Comparison of ENCODE assay signal across 9 cellular contexts in the genomic region with DNA sequence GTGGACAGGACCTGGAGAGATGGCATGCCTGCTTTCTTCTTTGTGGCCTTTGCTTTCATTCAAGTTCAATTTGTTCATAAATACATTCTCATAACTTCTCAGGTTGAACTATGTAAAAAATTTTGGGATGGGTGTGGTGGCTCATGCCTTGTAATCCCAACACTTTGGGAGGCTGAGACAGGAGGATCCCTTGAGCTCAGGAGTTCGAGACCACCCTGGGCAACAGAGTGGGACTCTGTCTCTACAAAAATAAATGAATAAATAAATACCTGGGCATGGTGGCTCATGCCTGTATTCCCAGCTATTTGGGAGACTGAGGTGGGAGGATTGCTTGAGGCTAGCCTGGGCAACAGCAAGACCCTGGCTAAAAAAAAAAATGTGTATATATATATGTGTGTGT. TPM values are rescaled to one million over a fixed set of nuclear protein-coding genes. Genes with fewer than 3 reads are reported as not detected.
A peak's percentile ranks its signal among the peaks of the same experiment; 100 is the strongest.
DNase-seq lines count a peak whose midpoint lies in the region; ATAC-seq and TF ChIP-seq lines count a peak whose summit lies in the region.
"Had no signal": no experiment of that assay in that cellular context is flagged by ENCODE, and none has a peak within 500 bp of the region (broad histone marks: within the 10 kb centered on the region; RNA-seq: fewer than 3 reads in every experiment).

No MANE protein-coding gene starts in this region.

- H3K4me3 ChIP-seq in HCT116 (replicated peaks in 1 of 2; ENCODE audit: low read depth in 1 of 2, low read length in 2 of 2) (peak overlapping the region; percentile 93 to 99), iPS-11a (ENCODE audit: low read depth, low read length) (peak overlapping the region; percentile 73), skin epidermis (peak overlapping the region in 3 of 7 experiments; percentile 82 to 92 (median 90)), colonic mucosa (no peak overlapping the region)

- TF ChIP-seq POLR2A in HCT116 (IDR thresholded peaks at IDR 0.05; ENCODE audit: borderline replicate concordance, extremely low read depth, insufficient read depth, insufficient read length), result no peak

- peaks cover 60% of the 10 kb centered on the region for H3K79me2 ChIP-seq in HCT116 (ENCODE audit: insufficient read depth, low read length)

- H3K9me3 ChIP-seq in HCT116 (ENCODE audit: control insufficient read depth in 1 of 2, insufficient read depth in 1 of 2, low read depth in 1 of 2, low read length in 2 of 2) (no peaks in the 10 kb centered on the region), colonic mucosa (no peaks in the 10 kb centered on the region)
- H3K9me3 ChIP-seq: lower lobe of right lung had no signal

- peaks cover 4% of the 10 kb centered on the region for H4K20me1 ChIP-seq in HCT116 (ENCODE audit: insufficient read depth)

- H3K4me1 ChIP-seq in HCT116 (ENCODE audit: control insufficient read depth in 1 of 2, insufficient read depth in 2 of 2, low read length in 2 of 2) (peaks cover 11 to 30% of the 10 kb centered on the region in 2 experiments), colonic mucosa (no peaks in the 10 kb centered on the region)

- H3K27me3 ChIP-seq in HCT116 (ENCODE audit: insufficient read depth, low read length) (no peaks in the 10 kb centered on the region), colonic mucosa (no peaks in the 10 kb centered on the region)

- no peak overlapping the region for H3K27ac Mint-ChIP-seq in activated CD8-positive, alpha-beta T cell treated with anti-CD3 and anti-CD28 coated beads, Interleukin-2, amount 10 ng/mL, durations not matched to agents 7 days and 5 days

- peaks cover 41% of the 10 kb centered on the region for H3K4me1 Mint-ChIP-seq in activated CD8-positive, alpha-beta T cell treated with anti-CD3 and anti-CD28 coated beads, Interleukin-2, amount 10 ng/mL, durations not matched to agents 7 days and 5 days (ENCODE audit: low read depth)

- RAD21 ChIA-PET in HCT116 (lab: Charles Lee; ENCODE audit: low non-redundant PET in 1 of 2, low total read pairs in 2 of 2, uncharacterized antibody in 2 of 2, unreplicated experiment in 2 of 2), result no interaction called here

- peak overlapping the region; percentile 74; the same call in 1 of the 2 replicates for H3K27ac ChIP-seq in HCT116 (ENCODE audit: low read depth, low read length)
- peak overlapping the region in 13 of 21 experiments; percentile 78 to 99 (median 98) for H3K27ac ChIP-seq in skin epidermis
- H3K27ac ChIP-seq in colonic mucosa, result no peak overlapping the region

- CTCF ChIA-PET in HCT116 (lab: Charles Lee), result no interaction called here
- CTCF ChIA-PET in activated CD8-positive, alpha-beta T cell treated with anti-CD3 and anti-CD28 coated beads, Interleukin-2, amount 10 ng/mL, durations not matched to agents 7 days and 5 days (lab: Charles Lee), result interaction anchor here (0.8 to 2.6 kb wide), 3 partner anchors 125 to 262 kb away, joined by 3 to 8 read pairs (median 5); partner anchors contain the start of gene CENPS

- POLR2A ChIA-PET in HCT116 (lab: Charles Lee), result interaction anchor here (0.6 kb wide), 1 partner anchor 1335 kb away, joined by 3 read pairs; no protein-coding TSS in a partner anchor
- POLR2A ChIA-PET in activated CD8-positive, alpha-beta T cell treated with anti-CD3 and anti-CD28 coated beads, Interleukin-2, amount 10 ng/mL, durations not matched to agents 7 days and 5 days (lab: Charles Lee), result no interaction called here

- H2AFZ ChIP-seq in HCT116 (ENCODE audit: low read depth, low read length, poor library complexity, severe bottlenecking), result no peak overlapping the region

- H3K4me2 ChIP-seq in HCT116 (ENCODE audit: low read length), result peak overlapping the region; percentile 96

- peak overlapping the region; percentile 69 for H3K4me3 Mint-ChIP-seq in activated CD8-positive, alpha-beta T cell treated with anti-CD3 and anti-CD28 coated beads, Interleukin-2, amount 10 ng/mL, durations not matched to agents 7 days and 5 days

- no peaks in the 10 kb centered on the region for H3K36me3 ChIP-seq in HCT116 (ENCODE audit: control insufficient read depth in 1 of 2, insufficient read depth in 2 of 2, low read length in 2 of 2)
- no peaks in the 10 kb centered on the region for H3K36me3 ChIP-seq in colonic mucosa
- H3K36me3 ChIP-seq: lower lobe of right lung had no signal

- TF ChIP-seq RAD21 in HCT116 (IDR thresholded peaks at IDR 0.05; ENCODE audit: low read depth), result no peak

- H3K36me3 Mint-ChIP-seq in activated CD8-positive, alpha-beta T cell treated with anti-CD3 and anti-CD28 coated beads, Interleukin-2, amount 10 ng/mL, durations not matched to agents 7 days and 5 days (ENCODE audit: low read depth), result no peaks in the 10 kb centered on the region

- intact Hi-C loops in HCT116 (cut with micrococcal nuclease) (loop anchor here (10.0 kb wide), 1 partner anchor 122 kb away; no protein-coding TSS in a partner anchor), colonic mucosa (cut with DNase I) (loop anchor here (5.0 kb wide), 1 partner anchor 125 kb away; no protein-coding TSS in a partner anchor)

- H3K27me3 Mint-ChIP-seq in activated CD8-positive, alpha-beta T cell treated with anti-CD3 and anti-CD28 coated beads, Interleukin-2, amount 10 ng/mL, durations not matched to agents 7 days and 5 days (ENCODE audit: low read depth), result peaks cover 17% of the 10 kb centered on the region

- H3K9me3 Mint-ChIP-seq in activated CD8-positive, alpha-beta T cell treated with anti-CD3 and anti-CD28 coated beads, Interleukin-2, amount 10 ng/mL, durations not matched to agents 7 days and 5 days (ENCODE audit: insufficient read depth), result no peaks in the 10 kb centered on the region

- TF ChIP-seq CTCF in HCT116 (IDR thresholded peaks at IDR 0.05 in 2 of 3, conservative IDR thresholded peaks at IDR 0.05 in 1 of 3; ENCODE audit: borderline replicate concordance in 1 of 3, insufficient read depth in 1 of 3, low read depth in 2 of 3, low read length in 2 of 3), result no peak
- no peak for TF ChIP-seq CTCF in colonic mucosa (IDR thresholded peaks at IDR 0.05)

- DNase-seq in HCT116 (ENCODE audit: low read depth, low spot score), result no peak
- no peak for DNase-seq in activated CD8-positive, alpha-beta T cell treated with anti-CD3 and anti-CD28 coated beads, Interleukin-2, amount 10 ng/mL, durations not matched to agents 7 days and 5 days
- no peak for DNase-seq in colonic mucosa
- DNase-seq in hepatic stellate cell (ENCODE audit: low spot score), result no peak
- DNase-seq: lower lobe of right lung, NCI-H748 treated with DMSO at 0.1 percent for 48 hours had no signal

- no TSS peak for BruUV-seq in HCT116 (replicated peaks; lab: Mats Ljungman, UMichigan)

- H3K9me2 ChIP-seq in HCT116 (ENCODE audit: insufficient read depth), result no peaks in the 10 kb centered on the region

- ATAC-seq in HCT116 (no peak), GM18861 (IDR thresholded peaks at IDR 0.05; ENCODE audit: unreplicated experiment) (no peak)
- ATAC-seq in activated CD8-positive, alpha-beta T cell treated with anti-CD3 and anti-CD28 coated beads, Interleukin-2, amount 10 ng/mL, durations not matched to agents 7 days and 5 days, result no peak
- ATAC-seq: lower lobe of right lung had no signal

- H3K9ac ChIP-seq in HCT116 (ENCODE audit: low read length) (peak overlapping the region; percentile 97; the same call in 1 of the 2 replicates), colonic mucosa (ENCODE audit: low read depth in 2 of 2, low read length in 2 of 2) (peak overlapping the region in 1 of 2 donors; percentile 98)

TF ChIP-seq in HCT116, 20 proteins besides CTCF, POLR2A, EP300 and RAD21:
- TF ChIP-seq EZH2phosphoT487 (IDR thresholded peaks at IDR 0.05; ENCODE audit: borderline replicate concordance), result no peak
- TF ChIP-seq ATF3 (IDR thresholded peaks at IDR 0.05), result no peak
- no peak for TF ChIP-seq CBX3 (IDR thresholded peaks at IDR 0.05; ENCODE audit: low read depth)
- TF ChIP-seq, protein P1, sequence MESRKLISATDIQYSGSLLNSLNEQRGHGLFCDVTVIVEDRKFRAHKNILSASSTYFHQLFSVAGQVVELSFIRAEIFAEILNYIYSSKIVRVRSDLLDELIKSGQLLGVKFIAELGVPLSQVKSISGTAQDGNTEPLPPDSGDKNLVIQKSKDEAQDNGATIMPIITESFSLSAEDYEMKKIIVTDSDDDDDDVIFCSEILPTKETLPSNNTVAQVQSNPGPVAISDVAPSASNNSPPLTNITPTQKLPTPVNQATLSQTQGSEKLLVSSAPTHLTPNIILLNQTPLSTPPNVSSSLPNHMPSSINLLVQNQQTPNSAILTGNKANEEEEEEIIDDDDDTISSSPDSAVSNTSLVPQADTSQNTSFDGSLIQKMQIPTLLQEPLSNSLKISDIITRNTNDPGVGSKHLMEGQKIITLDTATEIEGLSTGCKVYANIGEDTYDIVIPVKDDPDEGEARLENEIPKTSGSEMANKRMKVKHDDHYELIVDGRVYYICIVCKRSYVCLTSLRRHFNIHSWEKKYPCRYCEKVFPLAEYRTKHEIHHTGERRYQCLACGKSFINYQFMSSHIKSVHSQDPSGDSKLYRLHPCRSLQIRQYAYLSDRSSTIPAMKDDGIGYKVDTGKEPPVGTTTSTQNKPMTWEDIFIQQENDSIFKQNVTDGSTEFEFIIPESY (IDR thresholded peaks at IDR 0.05; ENCODE audit: extremely low read depth, insufficient replicate concordance, low read length), result no peak
- TF ChIP-seq ELF1 (IDR thresholded peaks at IDR 0.05; ENCODE audit: borderline replicate concordance, low read depth), result no peak
- no peak for TF ChIP-seq SRF (IDR thresholded peaks at IDR 0.05; ENCODE audit: low read depth)
- TF ChIP-seq TCF7L2 (IDR thresholded peaks at IDR 0.05; ENCODE audit: borderline replicate concordance, extremely low read depth, insufficient read depth, insufficient read length), result no peak

RNA-seq across cellular contexts. Expression of gene KIF1B, which starts 2.1 kb away (rescaled TPM):
- total RNA-seq in HCT116 (2021; ENCODE audit: unreplicated experiment) (28.1 TPM), colonic mucosa (10 to 100 TPM; 39.7 to 47.4 TPM)
- 10.5 and 11.9 TPM in 2 replicates for polyA plus RNA-seq in HCT116 (2012)
- total RNA-seq in activated CD8-positive, alpha-beta T cell treated with anti-CD3 and anti-CD28 coated beads, Interleukin-2, amount 10 ng/mL, durations not matched to agents 7 days and 5 days, result 1 to 10 TPM; 9.2 to 9.6 TPM
